ENCODE assay signal across 8 cellular contexts in the genomic region with DNA sequence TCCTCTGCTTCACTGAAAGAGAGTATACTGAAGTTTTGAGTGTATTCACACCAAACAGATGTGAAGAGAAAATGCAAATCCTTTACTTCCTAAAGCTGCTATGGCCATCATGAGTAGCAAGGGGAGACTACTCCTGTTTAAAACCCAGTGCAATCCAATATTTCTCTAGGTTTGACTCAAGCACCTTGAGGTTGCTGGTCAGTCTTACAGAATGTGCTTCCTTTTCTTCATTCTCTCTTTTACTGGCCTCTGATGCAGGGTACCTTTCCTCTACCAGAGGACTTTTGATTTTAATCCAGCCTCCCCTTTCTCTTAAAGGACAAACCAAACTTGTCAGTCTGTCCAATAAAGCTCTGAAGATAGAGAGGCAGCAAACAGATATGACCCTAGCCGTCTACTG.
"Had no signal": no experiment of that assay in that cellular context is flagged by ENCODE, and none has a peak within 500 bp of the region (broad histone marks: within the 10 kb centered on the region; RNA-seq: fewer than 3 reads in every experiment).

No MANE protein-coding gene starts in this region.

- H3K4me3 ChIP-seq: GM12878 had no signal

- FAIRE-seq: G401.6, GM12878, GM12891, GM12892, GM18507, GM19239 had no signal

- ATAC-seq: GM12878 had no signal

- DNase-seq: GDM1, GF-D8 had no signal
